9 cellular contexts compared by ENCODE assay signal in the genomic region with DNA sequence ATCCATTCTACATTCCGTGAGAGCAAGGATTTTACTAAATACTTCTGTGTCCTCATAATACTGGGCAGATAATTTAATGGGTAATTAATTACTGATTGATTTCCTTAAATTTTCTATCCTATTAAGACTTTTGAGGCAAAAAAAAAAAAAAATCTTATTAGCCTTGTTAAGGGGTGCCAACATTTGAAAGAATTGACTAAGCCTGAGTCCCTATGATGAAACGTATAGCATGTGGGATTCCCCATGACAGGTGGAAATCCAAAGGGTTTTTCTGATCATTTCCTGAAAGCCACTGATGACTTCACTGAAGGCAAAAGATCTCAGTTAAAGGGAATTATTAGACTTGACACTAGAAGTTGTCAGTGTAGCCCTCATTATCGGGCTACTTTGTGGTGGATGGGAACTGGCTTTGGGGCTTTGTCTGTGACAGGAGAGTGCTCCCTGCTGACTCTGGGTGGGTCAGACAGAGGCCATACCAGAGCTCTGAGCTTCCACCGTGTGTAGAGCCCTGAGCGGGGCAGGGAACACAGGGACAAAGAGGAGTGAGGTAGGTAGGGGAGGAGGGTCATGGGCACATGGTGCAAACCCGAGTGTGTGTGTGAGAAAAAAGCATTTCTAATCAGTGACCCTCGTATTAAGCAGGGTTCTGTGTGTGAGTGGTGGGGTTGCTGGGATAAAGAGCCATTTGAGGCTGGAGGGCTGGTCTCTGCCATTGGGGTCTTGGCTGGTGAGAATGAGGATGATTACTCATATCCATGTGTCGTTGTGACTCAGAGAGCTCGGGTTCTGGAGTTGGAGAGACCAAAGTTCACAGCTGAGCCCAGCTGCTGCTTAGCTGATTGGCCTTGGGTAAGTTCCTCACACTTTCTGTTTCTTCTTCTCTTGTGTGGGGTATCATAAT.
DNase-seq lines count a peak whose midpoint lies in the region; ATAC-seq and TF ChIP-seq lines count a peak whose summit lies in the region.
"Had no signal": no experiment of that assay in that cellular context is flagged by ENCODE, and none has a peak within 500 bp of the region (broad histone marks: within the 10 kb centered on the region; RNA-seq: fewer than 3 reads in every experiment).

No MANE protein-coding gene starts in this region.

- no peaks in the 10 kb centered on the region for H3K36me3 Mint-ChIP-seq in CD4-positive, alpha-beta memory T cell

- no peak overlapping the region for H3K9ac ChIP-seq in PC-3 (ENCODE audit: low read length)

- no peaks in the 10 kb centered on the region for H3K4me1 ChIP-seq in PC-3 (ENCODE audit: insufficient read depth, low read length)
- no peaks in the 10 kb centered on the region for H3K4me1 ChIP-seq in CD4-positive, alpha-beta memory T cell (ENCODE audit: insufficient read depth, low read length)

- H3K4me2 ChIP-seq in PC-3 (ENCODE audit: low read length) = no peak overlapping the region

- POLR2A ChIA-PET in PC-3 (lab: Charles Lee; ENCODE audit: unreplicated experiment) = no interaction called here
- POLR2A ChIA-PET in CD4-positive, alpha-beta memory T cell (lab: Charles Lee; ENCODE audit: partially characterized antibody) = no interaction called here

- H3K4me3 Mint-ChIP-seq in CD4-positive, alpha-beta memory T cell = no peak overlapping the region

- peaks cover 31% of the 10 kb centered on the region; the same call in 1 of the 2 replicates for H3K27me3 ChIP-seq in PC-3 (ENCODE audit: low read length)
- no peaks in the 10 kb centered on the region for H3K27me3 ChIP-seq in CD4-positive, alpha-beta memory T cell (ENCODE audit: insufficient read depth, low read length)

- H3K79me2 ChIP-seq in PC-3 (ENCODE audit: low read length) = no peaks in the 10 kb centered on the region

- peaks cover 6% of the 10 kb centered on the region; the same call in 1 of the 2 replicates for H3K9me3 ChIP-seq in PC-3 (ENCODE audit: low read length)
- H3K9me3 ChIP-seq in CD4-positive, alpha-beta memory T cell (ENCODE audit: control insufficient read depth in 1 of 2, low read length in 2 of 2) = no peaks in the 10 kb centered on the region

- H3K9me2 ChIP-seq in PC-3 (replicated peaks; ENCODE audit: low read length) = no peaks in the 10 kb centered on the region

- TF ChIP-seq CTCF in GM13976 (IDR thresholded peaks at IDR 0.05; ENCODE audit: borderline replicate concordance, control extremely low read depth, extremely low read depth, insufficient read depth, missing control alignments) (no peak), PC-3 (conservative IDR thresholded peaks at IDR 0.05; ENCODE audit: low read depth, low read length) (no peak)

- no peak overlapping the region for H3K27ac ChIP-seq in PC-3 (ENCODE audit: low read length)
- H3K27ac ChIP-seq in CD4-positive, alpha-beta memory T cell (ENCODE audit: low read depth, low read length) = no peak overlapping the region
- H3K27ac ChIP-seq: cardiac muscle cell had no signal

- no peak overlapping the region for H3K4me3 ChIP-seq in PC-3 (ENCODE audit: low read length)
- H3K4me3 ChIP-seq in CD4-positive, alpha-beta memory T cell (ENCODE audit: low read length in 2 of 2) = no peak overlapping the region
- H3K4me3 ChIP-seq: cardiac muscle cell had no signal

- peaks cover 12 to 21% of the 10 kb centered on the region in 2 donors for H3K27me3 Mint-ChIP-seq in CD4-positive, alpha-beta memory T cell

- intact Hi-C loops in PC-3 (cut with micrococcal nuclease) = no loop called here
- intact Hi-C loops in CD4-positive, alpha-beta memory T cell (cut with micrococcal nuclease) = no loop called here

- H3K36me3 ChIP-seq in PC-3 (ENCODE audit: low read depth, low read length) = no peaks in the 10 kb centered on the region
- H3K36me3 ChIP-seq in CD4-positive, alpha-beta memory T cell (ENCODE audit: insufficient read depth, low read length) = no peaks in the 10 kb centered on the region
- H3K36me3 ChIP-seq: cardiac muscle cell had no signal

- no peaks in the 10 kb centered on the region for H3F3A ChIP-seq in PC-3 (ENCODE audit: low read length, unreplicated experiment)

- in situ Hi-C loops in GM13976 (cut with MboI; ENCODE audit: low sequenced_read_pairs, unreplicated experiment) = no loop called here

- CTCF ChIA-PET in PC-3 (lab: Charles Lee) = no interaction called here
- CTCF ChIA-PET in CD4-positive, alpha-beta memory T cell (lab: Charles Lee; ENCODE audit: partially characterized antibody) = no interaction called here

- no TSS peak for BruUV-seq in PC-3 (replicated peaks; lab: Mats Ljungman, UMichigan)

- H4K20me1 ChIP-seq in PC-3 (ENCODE audit: low read length) = no peaks in the 10 kb centered on the region

- H2AFZ ChIP-seq in PC-3 (ENCODE audit: low read length) = no peak overlapping the region

- peak; percentile 82 for ATAC-seq in GM21447 (IDR thresholded peaks at IDR 0.05; ENCODE audit: unreplicated experiment)
- peak; percentile 88 for ATAC-seq in HG03571 (IDR thresholded peaks at IDR 0.05; ENCODE audit: unreplicated experiment)
- no peak for ATAC-seq in PC-3

- DNase-seq in GM13976 (ENCODE audit: low spot score) (peak; percentile 80), foreskin melanocyte (peak; percentile 58), PC-3 (no peak), NCI-H2029 treated with DMSO at 0.1 percent for 48 hours (lab: John Stamatoyannopoulos, UW) (no peak)
- no peak for DNase-seq in activated naive CD4-positive, alpha-beta T cell treated with Interleukin-2 at 50 U/mL for 16 hours
- no peak for DNase-seq in CD4-positive, alpha-beta memory T cell

- H3K4me1 Mint-ChIP-seq in CD4-positive, alpha-beta memory T cell = no peaks in the 10 kb centered on the region

- H3K27ac Mint-ChIP-seq in CD4-positive, alpha-beta memory T cell = no peak overlapping the region

- H3K9me3 Mint-ChIP-seq in CD4-positive, alpha-beta memory T cell = peaks cover 0 to 10% (median 3%) of the 10 kb centered on the region in 8 donors

Comparison
In these comparisons a context has a peak if more than half of its experiments do, and no peak if none do; other contexts are left out.
1. DNase-seq: peak in GM13976 (single experiment) and foreskin melanocyte (single experiment); none in PC-3 (single experiment), NCI-H2029 treated with DMSO at 0.1 percent for 48 hours (single experiment), activated naive CD4-positive, alpha-beta T cell treated with Interleukin-2 at 50 U/mL for 16 hours (single experiment) and CD4-positive, alpha-beta memory T cell (0 of 5).